In the genomic region with DNA sequence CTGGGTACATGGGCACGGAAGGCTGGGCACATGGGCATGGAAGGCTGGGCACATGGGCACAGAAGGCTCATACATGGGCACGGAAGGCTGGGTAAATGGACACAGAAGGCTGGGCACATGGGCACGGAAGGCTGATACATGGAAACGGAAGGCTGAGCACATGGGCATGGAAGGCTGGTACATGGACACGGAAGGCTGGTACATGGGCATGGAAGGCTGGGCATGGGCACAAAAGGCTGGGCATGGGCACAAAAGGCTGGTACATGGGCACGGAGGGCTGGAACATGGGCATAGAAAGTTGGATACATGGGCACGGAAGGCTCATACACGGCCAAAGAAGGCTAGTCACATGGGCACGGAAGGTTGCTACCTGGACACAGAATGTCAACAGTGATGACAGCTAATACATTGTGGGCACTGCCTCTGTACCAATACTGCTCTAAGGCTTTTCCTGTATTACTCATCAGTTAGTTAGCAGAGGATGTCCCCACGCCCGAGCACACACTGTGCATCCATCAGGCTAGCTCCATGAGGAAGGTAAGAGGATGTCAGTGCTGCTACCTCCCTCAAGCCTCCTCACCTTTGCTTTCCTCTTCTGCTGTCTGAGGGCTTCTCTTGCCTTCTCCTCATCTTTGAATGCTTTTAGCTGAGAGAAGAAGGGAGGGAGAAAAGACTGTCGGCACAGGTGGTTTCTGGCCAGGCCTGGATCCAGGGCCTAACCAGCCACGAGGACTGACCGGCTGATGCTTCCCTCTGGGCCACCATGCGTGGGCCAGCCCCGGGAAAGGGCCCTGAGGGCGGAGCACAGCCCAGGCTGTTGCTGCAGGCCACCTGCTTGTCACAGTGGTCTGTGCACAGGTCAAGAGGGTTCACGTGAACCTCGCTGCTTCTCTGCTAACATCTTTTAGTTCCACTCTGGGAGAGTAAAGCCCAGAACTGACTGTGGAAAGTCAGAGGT, we compare ENCODE assay signal across 23 cellular contexts. TPM values are rescaled to one million over a fixed set of nuclear protein-coding genes. Genes with fewer than 3 reads are reported as not detected.
DNase-seq lines count a peak whose midpoint lies in the region; ATAC-seq, FAIRE-seq and TF ChIP-seq lines count a peak whose summit lies in the region.
"Had no signal": no experiment of that assay in that cellular context is flagged by ENCODE, and none has a peak within 500 bp of the region (broad histone marks: within the 10 kb centered on the region; RNA-seq: fewer than 3 reads in every experiment).

No MANE protein-coding gene starts in this region.

- 86% methylated on average over 17 of the region's 19 CpGs for WGBS in mammary epithelial cell (ENCODE audit: low coverage, missing lambda C conversion rate)

- ATAC-seq in activated naive CD8-positive, alpha-beta T cell treated with anti-CD3 and anti-CD28 coated beads, Interleukin-2, amount 50 U/mL, for 24 hours, result no peak
- ATAC-seq in mucosa of descending colon (peak; percentile 30), GM21825 (IDR thresholded peaks at IDR 0.05; ENCODE audit: unreplicated experiment) (no peak), GM19452 (IDR thresholded peaks at IDR 0.05; ENCODE audit: unreplicated experiment) (no peak)
- ATAC-seq: HCT116 had no signal

- no peaks in the 10 kb centered on the region for H4K20me1 ChIP-seq in mammary epithelial cell (ENCODE audit: insufficient read depth, low read length)

- H3K79me2 ChIP-seq in mammary epithelial cell (ENCODE audit: insufficient read depth, low read length), result no peaks in the 10 kb centered on the region

- no peak for TF ChIP-seq CTCF in mammary epithelial cell (conservative IDR thresholded peaks at IDR 0.05 in 1 of 2, IDR thresholded peaks at IDR 0.05 in 1 of 2; ENCODE audit: extremely low read depth in 1 of 2, insufficient read depth in 1 of 2, low read depth in 1 of 2, low read length in 2 of 2)
- no peak for TF ChIP-seq CTCF in mucosa of descending colon (IDR thresholded peaks at IDR 0.05)
- TF ChIP-seq CTCF in D721Med (IDR thresholded peaks at IDR 0.05; ENCODE audit: insufficient read depth, missing control alignments), result no peak

- H3K36me3 Mint-ChIP-seq in activated naive CD8-positive, alpha-beta T cell, result peaks cover 8% of the 10 kb centered on the region
- peaks cover 55% of the 10 kb centered on the region for H3K36me3 Mint-ChIP-seq in activated naive CD8-positive, alpha-beta T cell treated with anti-CD3 and anti-CD28 coated beads, Interleukin-2, amount 50 U/mL, for 24 hours (ENCODE audit: low read depth)

- peaks cover 19% of the 10 kb centered on the region for H3K4me1 ChIP-seq in mammary epithelial cell (ENCODE audit: insufficient read depth, low read length)
- no peaks in the 10 kb centered on the region for H3K4me1 ChIP-seq in mucosa of descending colon (ENCODE audit: low read depth)

- H3K9me3 ChIP-seq in mammary epithelial cell (replicated peaks; ENCODE audit: insufficient read depth, low read length) (no peaks in the 10 kb centered on the region), mucosa of descending colon (no peaks in the 10 kb centered on the region)
- H3K9me3 ChIP-seq: ascending aorta, left ventricle myocardium inferior had no signal

- DNase-seq in activated naive CD8-positive, alpha-beta T cell treated with anti-CD3 and anti-CD28 coated beads, Interleukin-2, amount 50 U/mL, for 24 hours, result no peak
- DNase-seq in mammary epithelial cell (peak; percentile 68), mucosa of descending colon (no peak), NCI-H510A treated with DMSO at 0.1 percent for 48 hours (lab: John Stamatoyannopoulos, UW) (no peak), D721Med (ENCODE audit: insufficient read length, low spot score) (no peak)
- DNase-seq: ACHN; activated gamma-delta T cell; CD4-positive, CD25-positive, alpha-beta regulatory T cell; DMS79 treated with DMSO at 0.1 percent for 48 hours; foreskin fibroblast; Kasumi-1; left ventricle myocardium inferior; NCI-H1436; trophoblast cell had no signal

- dilution Hi-C loops in mammary epithelial cell (cut with HindIII; ENCODE audit: low sequenced_read_pairs), result loop anchor here (5.0 kb wide), 1 partner anchor 32 kb away; no protein-coding TSS in a partner anchor

- intact Hi-C loops in mammary epithelial cell (cut with micrococcal nuclease), result no loop called here
- intact Hi-C loops in mucosa of descending colon (cut with DNase I, micrococcal nuclease), result no loop called here

- peaks cover 49% of the 10 kb centered on the region for H3K36me3 ChIP-seq in mammary epithelial cell (ENCODE audit: insufficient read depth, low read length)
- peaks cover 19% of the 10 kb centered on the region for H3K36me3 ChIP-seq in mucosa of descending colon (ENCODE audit: low read depth)

- CTCF ChIA-PET in mammary epithelial cell (lab: Charles Lee; ENCODE audit: low non-redundant PET), result no interaction called here

- H3K4me3 ChIP-seq in mammary epithelial cell (replicated peaks in 1 of 3; ENCODE audit: insufficient read depth in 1 of 3, low read depth in 2 of 3, low read length in 3 of 3) (no peak overlapping the region), mucosa of descending colon (no peak overlapping the region)
- H3K4me3 ChIP-seq: ascending aorta, left ventricle myocardium inferior, smooth muscle cell had no signal

- H3K27me3 Mint-ChIP-seq in activated naive CD8-positive, alpha-beta T cell, result no peaks in the 10 kb centered on the region
- no peaks in the 10 kb centered on the region for H3K27me3 Mint-ChIP-seq in activated naive CD8-positive, alpha-beta T cell treated with anti-CD3 and anti-CD28 coated beads, Interleukin-2, amount 50 U/mL, for 24 hours
- H3K27me3 Mint-ChIP-seq: CD4-positive, CD25-positive, alpha-beta regulatory T cell had no signal

- no peaks in the 10 kb centered on the region for H3K27me3 ChIP-seq in mammary epithelial cell (ENCODE audit: insufficient read depth, low read length)
- H3K27me3 ChIP-seq: ascending aorta had no signal

- in situ Hi-C loops in mammary epithelial cell (cut with MboI; ENCODE audit: low sequenced_read_pairs in 2 of 2), result no loop called here

- H3K27ac ChIP-seq in mammary epithelial cell (ENCODE audit: insufficient read depth, low read depth, low read length), result no peak overlapping the region
- H3K27ac ChIP-seq: ascending aorta, left ventricle myocardium inferior, VCaP had no signal

- BruUV-seq in mammary epithelial cell (replicated peaks; lab: Mats Ljungman, UMichigan), result no TSS peak

- H3K4me1 Mint-ChIP-seq in activated naive CD8-positive, alpha-beta T cell (ENCODE audit: low read depth), result peaks cover 4% of the 10 kb centered on the region
- H3K4me1 Mint-ChIP-seq in activated naive CD8-positive, alpha-beta T cell treated with anti-CD3 and anti-CD28 coated beads, Interleukin-2, amount 50 U/mL, for 24 hours, result peaks cover 13% of the 10 kb centered on the region

- H3K4me3 Mint-ChIP-seq in activated naive CD8-positive, alpha-beta T cell, result no peak overlapping the region
- H3K4me3 Mint-ChIP-seq in activated naive CD8-positive, alpha-beta T cell treated with anti-CD3 and anti-CD28 coated beads, Interleukin-2, amount 50 U/mL, for 24 hours, result no peak overlapping the region

- H3K4me2 ChIP-seq in mammary epithelial cell (ENCODE audit: insufficient read depth, low read depth, low read length), result no peak overlapping the region
- H3K4me2 ChIP-seq: smooth muscle cell had no signal

- no peaks in the 10 kb centered on the region for H3K9me3 Mint-ChIP-seq in activated naive CD8-positive, alpha-beta T cell (ENCODE audit: low read depth)
- no peaks in the 10 kb centered on the region for H3K9me3 Mint-ChIP-seq in activated naive CD8-positive, alpha-beta T cell treated with anti-CD3 and anti-CD28 coated beads, Interleukin-2, amount 50 U/mL, for 24 hours
- H3K9me3 Mint-ChIP-seq: CD4-positive, CD25-positive, alpha-beta regulatory T cell had no signal

- no peak overlapping the region for H3K9ac ChIP-seq in mammary epithelial cell (ENCODE audit: insufficient read depth, low read length)

- no peak overlapping the region for H2AFZ ChIP-seq in mammary epithelial cell (ENCODE audit: low read depth, low read length)

- FAIRE-seq in D721Med (lab: Jason Lieb, UNC), result no peak
- FAIRE-seq: endometrium had no signal

- H3K27ac Mint-ChIP-seq in activated naive CD8-positive, alpha-beta T cell, result peak overlapping the region; percentile 41
- no peak overlapping the region for H3K27ac Mint-ChIP-seq in activated naive CD8-positive, alpha-beta T cell treated with anti-CD3 and anti-CD28 coated beads, Interleukin-2, amount 50 U/mL, for 24 hours

RNA-seq across cellular contexts. Expression of a gene that starts 14.3 kb away (rescaled TPM):
- total RNA-seq in mammary epithelial cell (1 to 10 TPM in 1 of 2 donors, not detected in 1; 2.7 TPM), mucosa of descending colon (100 to 1,000 TPM in 2 of 3 donors, 10 to 100 TPM in 1; 44.6 to 460 (median 147) TPM)
- 2.5 TPM for polyA plus RNA-seq in mammary epithelial cell
- not detected for polyA minus RNA-seq in mammary epithelial cell
- total RNA-seq: activated CD8-positive, alpha-beta memory T cell treated with anti-CD3 and anti-CD28 coated beads for 36 hours had no signal

RNA-seq across cellular contexts. Expression of a gene that starts 46.1 kb away (rescaled TPM):
- 100 to 1,000 TPM in 1 of 2 donors, 10 to 100 TPM in 1; 74.3 to 247 TPM for total RNA-seq in mammary epithelial cell
- 118 TPM for polyA plus RNA-seq in mammary epithelial cell
- 137 TPM for polyA minus RNA-seq in mammary epithelial cell
- 100 to 1,000 TPM; 140 to 218 (median 156) TPM for total RNA-seq in mucosa of descending colon

Comparison
In these comparisons a context has a peak if more than half of its experiments do, and no peak if none do; other contexts are left out.
1. RNA of a gene that starts 14.3 kb away (total RNA-seq): 44.6 to 460 TPM in mucosa of descending colon; 2.7 TPM in mammary epithelial cell; every median in the first group is over 10 times any median in the second.